ENCODE assay signal across 8 cellular contexts in the genomic region with DNA sequence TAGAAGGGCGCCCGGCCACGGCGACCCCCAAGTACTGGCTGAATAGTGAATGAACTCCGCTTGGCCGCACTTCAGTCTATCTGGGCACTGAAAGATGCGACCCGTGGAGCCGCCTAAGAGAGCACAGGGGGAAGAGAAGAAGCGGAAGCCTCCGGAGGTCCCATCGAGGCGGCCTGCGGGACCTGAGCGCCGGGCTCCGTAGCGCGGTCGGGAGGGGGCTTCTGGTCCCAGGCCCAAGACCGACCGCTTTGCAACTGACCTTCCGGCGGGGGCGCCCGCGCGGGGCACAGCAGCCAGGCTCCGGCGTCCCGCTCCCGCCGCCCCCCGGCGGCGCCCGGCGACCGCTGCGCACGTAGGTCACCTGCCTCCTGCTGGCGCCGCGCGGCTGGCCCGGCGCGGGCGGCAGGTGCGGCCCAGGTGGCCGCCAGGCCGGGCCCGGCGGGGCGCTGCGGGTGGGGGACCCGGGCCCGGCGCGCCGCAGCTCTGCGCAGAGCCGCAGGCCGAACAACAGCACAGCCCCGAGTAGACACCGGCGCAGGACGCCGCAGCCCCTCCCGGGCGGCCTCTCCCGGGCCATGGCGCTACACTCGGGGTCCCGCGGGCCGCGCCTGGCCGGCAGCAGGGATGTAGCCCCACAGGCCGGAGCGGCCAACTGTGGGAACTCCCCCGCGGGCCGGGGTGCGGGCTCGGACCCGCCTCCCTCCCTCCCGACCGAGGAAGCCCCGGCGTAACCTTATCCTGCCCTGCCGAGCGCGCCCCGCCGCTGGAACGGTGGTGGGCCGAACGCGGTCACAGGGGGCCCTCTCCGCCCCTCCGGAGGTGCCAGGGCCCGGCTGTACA. TPM values are rescaled to one million over a fixed set of nuclear protein-coding genes. Genes with fewer than 3 reads are reported as not detected.
DNase-seq lines count a peak whose midpoint lies in the region; ATAC-seq and TF ChIP-seq lines count a peak whose summit lies in the region.

A gene with protein sequence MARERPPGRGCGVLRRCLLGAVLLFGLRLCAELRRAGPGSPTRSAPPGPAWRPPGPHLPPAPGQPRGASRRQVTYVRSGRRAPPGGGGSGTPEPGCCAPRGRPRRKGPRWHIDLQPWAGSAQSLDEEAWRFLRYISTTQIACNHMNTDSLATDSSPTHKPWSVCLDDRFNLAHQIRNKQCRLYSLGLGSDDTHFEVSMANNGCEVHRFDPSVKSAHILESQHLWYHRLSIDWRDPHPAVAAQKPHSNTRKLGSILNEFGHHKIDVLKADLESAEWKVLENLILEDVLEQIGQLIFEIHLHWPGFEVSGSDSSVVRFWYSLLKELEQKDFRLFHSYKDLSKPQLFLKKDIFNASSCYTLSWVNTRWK (minus strand): TSS at position 654 of the 840 bp plus-strand sequence. CDS start 77 bp downstream, at position 577.

- H3K4me3 Mint-ChIP-seq in activated CD8-positive, alpha-beta T cell treated with anti-CD3 and anti-CD28 coated beads for 36 hours, result peak within 1 kb of the TSS; percentile 72

- no peaks in the 10 kb centered on the region for H3K36me3 ChIP-seq in gastroesophageal sphincter
- no peaks in the 10 kb centered on the region for H3K36me3 ChIP-seq in trophoblast cell (ENCODE audit: control insufficient read depth in 1 of 2, insufficient read depth in 2 of 2, low read length in 2 of 2)

- H3K4me3 ChIP-seq in gastroesophageal sphincter (peak within 1 kb of the TSS; percentile 61 to 72), trophoblast cell (ENCODE audit: low read depth, low read length) (peak within 1 kb of the TSS; percentile 69)

- peak within 1 kb of the TSS; percentile 72 for H4K91ac ChIP-seq in trophoblast cell (ENCODE audit: low read depth, low read length)

- H4K12ac ChIP-seq in trophoblast cell (ENCODE audit: low read depth, low read length), result peak within 1 kb of the TSS; percentile 79

- intact Hi-C loops in activated CD8-positive, alpha-beta T cell treated with anti-CD3 and anti-CD28 coated beads for 36 hours (cut with micrococcal nuclease), result no loop called here

- WGBS in gastroesophageal sphincter (ENCODE audit: low coverage in 1 of 2), 2 donors, result 10% methylated on average over 8 of the region's 103 CpGs; no CpG with 5 or more reads in 1 of the 2 donors
- WGBS in trophoblast cell (ENCODE audit: extremely low coverage, insufficient coverage, insufficient read length), result no CpG with 5 or more reads among the region's 103 CpGs

- POLR2A ChIA-PET in activated CD8-positive, alpha-beta T cell treated with anti-CD3 and anti-CD28 coated beads for 36 hours (lab: Charles Lee), result interaction anchor here (0.9 kb wide), 1 partner anchor 13 kb away, joined by 3 read pairs; no protein-coding TSS in a partner anchor

- H3K9me3 ChIP-seq in gastroesophageal sphincter (no peaks in the 10 kb centered on the region), trophoblast cell (ENCODE audit: insufficient read depth, low read depth, low read length) (no peaks in the 10 kb centered on the region)

- peak within 1 kb of the TSS; percentile 84 for H3K18ac ChIP-seq in trophoblast cell (ENCODE audit: low read length)

- H3K4ac ChIP-seq in trophoblast cell (ENCODE audit: low read depth, low read length), result peak within 1 kb of the TSS; percentile 67

- peak within 1 kb of the TSS; percentile 83 for H2BK5ac ChIP-seq in trophoblast cell (ENCODE audit: low read depth, low read length, poor library complexity)

- peaks cover 18% of the 10 kb centered on the region for H3K27me3 Mint-ChIP-seq in activated CD8-positive, alpha-beta T cell treated with anti-CD3 and anti-CD28 coated beads for 36 hours

- H3K27ac Mint-ChIP-seq in activated CD8-positive, alpha-beta T cell treated with anti-CD3 and anti-CD28 coated beads for 36 hours, result no peak within 1 kb of the TSS

- H3K27ac ChIP-seq in gastroesophageal sphincter, result peak within 1 kb of the TSS; percentile 91 to 98 (median 96)
- H3K27ac ChIP-seq in trophoblast cell (ENCODE audit: low read depth, low read length), result peak within 1 kb of the TSS; percentile 50

- TF ChIP-seq POLR2A in gastroesophageal sphincter (IDR thresholded peaks at IDR 0.05), result peak in 1 of 2 donors; percentile 14

- peak within 1 kb of the TSS; percentile 77 for H4K8ac ChIP-seq in trophoblast cell (ENCODE audit: low read depth, low read length)

- TF ChIP-seq CTCF in activated CD8-positive, alpha-beta T cell treated with anti-CD3 and anti-CD28 coated beads for 36 hours (IDR thresholded peaks at IDR 0.05), result no peak
- TF ChIP-seq CTCF in gastroesophageal sphincter (IDR thresholded peaks at IDR 0.05), result peak in 2 of 4 experiments; percentile 21 to 31

- H3K9me3 Mint-ChIP-seq in activated CD8-positive, alpha-beta T cell treated with anti-CD3 and anti-CD28 coated beads for 36 hours, result no peaks in the 10 kb centered on the region

- CTCF ChIA-PET in activated CD8-positive, alpha-beta T cell treated with anti-CD3 and anti-CD28 coated beads for 36 hours (lab: Charles Lee), result no interaction called here

- H3K4me1 Mint-ChIP-seq in activated CD8-positive, alpha-beta T cell treated with anti-CD3 and anti-CD28 coated beads for 36 hours (ENCODE audit: low read depth), result peaks cover 9% of the 10 kb centered on the region

- H2AFZ ChIP-seq in trophoblast cell (ENCODE audit: insufficient read depth, low read length, poor library complexity), result peak within 1 kb of the TSS; percentile 96

- peak within 1 kb of the TSS; percentile 74 for H3K4me2 ChIP-seq in trophoblast cell (ENCODE audit: low read length)

- H2BK12ac ChIP-seq in trophoblast cell (ENCODE audit: low read length), result peak within 1 kb of the TSS; percentile 75

- no peak within 1 kb of the TSS for H3K23ac ChIP-seq in trophoblast cell (ENCODE audit: low read length)

- DNase-seq in activated gamma-delta T cell treated with Interleukin-2 at 50 U/mL for 16 hours, result peak; percentile 21
- no peak for DNase-seq in activated gamma-delta T cell (lab: John Stamatoyannopoulos, UW)
- DNase-seq in activated CD8-positive, alpha-beta T cell treated with anti-CD3 and anti-CD28 coated beads for 36 hours, result peak; percentile 31
- peak in 1 of 2 donors; percentile 11 for DNase-seq in trophoblast cell
- DNase-seq in NCI-H187 treated with DMSO at 0.1 percent for 48 hours (lab: John Stamatoyannopoulos, UW), result no peak
- no peak for DNase-seq in activated CD4-positive, CD25-positive, alpha-beta regulatory T cell treated with anti-CD3 and anti-CD28 coated beads, Interleukin-2, amount 50 U/mL, for 72 hours

- peak within 1 kb of the TSS; percentile 80 for H3K9ac ChIP-seq in trophoblast cell (ENCODE audit: low read length)

- H3K36me3 Mint-ChIP-seq in activated CD8-positive, alpha-beta T cell treated with anti-CD3 and anti-CD28 coated beads for 36 hours (ENCODE audit: low read depth), result no peaks in the 10 kb centered on the region

- H2BK120ac ChIP-seq in trophoblast cell (ENCODE audit: insufficient read depth, low read length, poor library complexity), result peak within 1 kb of the TSS; percentile 95

- H3K4me1 ChIP-seq in gastroesophageal sphincter (peaks cover 8 to 70% (median 8%) of the 10 kb centered on the region in 3 donors), trophoblast cell (ENCODE audit: control insufficient read depth in 1 of 2, insufficient read depth in 2 of 2, low read length in 2 of 2) (peaks cover 9 to 28% of the 10 kb centered on the region in 2 experiments)

- peak within 1 kb of the TSS; percentile 96 for H3K14ac ChIP-seq in trophoblast cell (ENCODE audit: low read length)

- peaks cover 36% of the 10 kb centered on the region for H3K79me1 ChIP-seq in trophoblast cell (ENCODE audit: low read length)

- peak; percentile 80 for ATAC-seq in activated CD8-positive, alpha-beta T cell treated with anti-CD3 and anti-CD28 coated beads for 36 hours
- peak; percentile 57 for ATAC-seq in gastroesophageal sphincter
- ATAC-seq in HG03432 (IDR thresholded peaks at IDR 0.05; ENCODE audit: unreplicated experiment), result no peak

- TF ChIP-seq EP300 in gastroesophageal sphincter (IDR thresholded peaks at IDR 0.05), result no peak

- peaks cover 6% of the 10 kb centered on the region for H3K79me2 ChIP-seq in trophoblast cell (ENCODE audit: control insufficient read depth, insufficient read depth, low read length, poor library complexity)

- peak within 1 kb of the TSS; percentile 96 for H2AK5ac ChIP-seq in trophoblast cell (ENCODE audit: low read length)

- H3K27me3 ChIP-seq in gastroesophageal sphincter, result no peaks in the 10 kb centered on the region
- H3K27me3 ChIP-seq in trophoblast cell (ENCODE audit: insufficient read depth, low read length), result no peaks in the 10 kb centered on the region

RNA-seq across cellular contexts. Expression of the gene that starts here (rescaled TPM):
- not detected for total RNA-seq in activated CD8-positive, alpha-beta T cell treated with anti-CD3 and anti-CD28 coated beads for 36 hours
- 10 to 100 TPM; 18.6 to 33.6 (median 24.4) TPM for total RNA-seq in gastroesophageal sphincter
- polyA plus RNA-seq in trophoblast cell (2013), result 3.4 and 3.6 TPM in 2 replicates

Comparison
In these comparisons a context has a peak if more than half of its experiments do, and no peak if none do; other contexts are left out.
1. RNA of the gene that starts here (total RNA-seq): 18.6 to 33.6 TPM in gastroesophageal sphincter; not detected in activated CD8-positive, alpha-beta T cell treated with anti-CD3 and anti-CD28 coated beads for 36 hours; every median in the first group is over 10 times any median in the second.
2. Peak in DNase-seq and ATAC-seq in activated CD8-positive, alpha-beta T cell treated with anti-CD3 and anti-CD28 coated beads for 36 hours; RNA of the gene not detected or under 1 TPM.